Comparison of ENCODE assay signal across 18 cellular contexts in the genomic region with DNA sequence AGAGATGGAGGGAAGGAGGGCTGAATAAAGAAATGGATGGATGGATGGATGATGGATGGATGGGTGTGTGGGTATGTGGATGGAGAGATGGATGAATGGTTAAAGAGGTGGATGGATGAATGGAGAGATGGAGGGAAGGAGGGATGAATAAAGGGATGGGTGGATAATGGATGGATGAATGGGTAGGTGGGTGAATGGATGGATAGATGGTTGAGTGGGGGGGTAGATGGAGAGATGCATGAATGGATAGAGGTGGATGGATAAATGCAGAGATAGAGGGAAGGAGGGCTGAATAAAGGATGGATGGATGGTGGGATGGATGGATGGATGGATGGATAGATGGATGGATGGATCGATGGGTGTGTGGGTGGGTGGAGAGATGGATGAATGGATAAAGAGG.
DNase-seq lines count a peak whose midpoint lies in the region; TF ChIP-seq lines count a peak whose summit lies in the region.
"Had no signal": no experiment of that assay in that cellular context is flagged by ENCODE, and none has a peak within 500 bp of the region (broad histone marks: within the 10 kb centered on the region; RNA-seq: fewer than 3 reads in every experiment).

No MANE protein-coding gene starts in this region.

- H4K20me1 ChIP-seq in BLaER1 (no peaks in the 10 kb centered on the region), Loucy (ENCODE audit: insufficient read depth, low read length, poor library complexity, severe bottlenecking) (no peaks in the 10 kb centered on the region)

- no peaks in the 10 kb centered on the region for H3K27me3 Mint-ChIP-seq in activated naive CD4-positive, alpha-beta T cell treated with anti-CD3 and anti-CD28 coated beads, Interleukin-2, amount 50 U/mL, for 24 hours
- H3K27me3 Mint-ChIP-seq in activated naive CD4-positive, alpha-beta T cell treated with anti-CD3 and anti-CD28 coated beads, Interleukin-2, amount 10 ng/mL, durations not matched to agents 7 days and 5 days: peaks cover 4% of the 10 kb centered on the region
- H3K27me3 Mint-ChIP-seq in neural crest cell (ENCODE audit: low read depth): no peaks in the 10 kb centered on the region
- H3K27me3 Mint-ChIP-seq: CD4-positive, CD25-positive, alpha-beta regulatory T cell; IgD-negative memory B cell had no signal

- H3K36me3 Mint-ChIP-seq in activated naive CD4-positive, alpha-beta T cell treated with anti-CD3 and anti-CD28 coated beads, Interleukin-2, amount 50 U/mL, for 24 hours: peaks cover 20% of the 10 kb centered on the region
- peaks cover 2% of the 10 kb centered on the region for H3K36me3 Mint-ChIP-seq in activated naive CD4-positive, alpha-beta T cell treated with anti-CD3 and anti-CD28 coated beads, Interleukin-2, amount 10 ng/mL, durations not matched to agents 7 days and 5 days
- H3K36me3 Mint-ChIP-seq in neural crest cell (ENCODE audit: low read depth): peaks cover 11% of the 10 kb centered on the region

- H3K27ac ChIP-seq in BLaER1: no peak overlapping the region

- H3K9me3 ChIP-seq in BLaER1 (peaks cover 52% of the 10 kb centered on the region), Loucy (ENCODE audit: insufficient read depth, low read depth, low read length) (no peaks in the 10 kb centered on the region; the same call in 1 of the 2 replicates)

- peaks cover 59% of the 10 kb centered on the region for H3K4me1 ChIP-seq in BLaER1
- peaks cover 40% of the 10 kb centered on the region for H3K4me1 ChIP-seq in Loucy (ENCODE audit: insufficient read depth, low read length, poor library complexity, severe bottlenecking)

- H3K4me3 Mint-ChIP-seq in activated naive CD4-positive, alpha-beta T cell treated with anti-CD3 and anti-CD28 coated beads, Interleukin-2, amount 50 U/mL, for 24 hours: no peak overlapping the region
- no peak overlapping the region for H3K4me3 Mint-ChIP-seq in activated naive CD4-positive, alpha-beta T cell treated with anti-CD3 and anti-CD28 coated beads, Interleukin-2, amount 10 ng/mL, durations not matched to agents 7 days and 5 days
- H3K4me3 Mint-ChIP-seq in neural crest cell: no peak overlapping the region
- H3K4me3 Mint-ChIP-seq: CD8-positive, alpha-beta memory T cell; GM23338 had no signal

- no peak for DNase-seq in activated naive CD4-positive, alpha-beta T cell treated with anti-CD3 and anti-CD28 coated beads, Interleukin-2, amount 10 ng/mL, durations not matched to agents 7 days and 5 days
- DNase-seq in neural crest cell (ENCODE audit: low read depth, low spot score) (no peak), OCI-M2 (lab: John Stamatoyannopoulos, UW; ENCODE audit: unreplicated experiment) (no peak), NCI-H2029 treated with DMSO at 0.1 percent for 48 hours (lab: John Stamatoyannopoulos, UW) (no peak)
- DNase-seq: 8988T; C1 segment of cervical spinal cord; CD4-positive, CD25-positive, alpha-beta regulatory T cell; COR-L47; DMS 273 treated with DMSO at 0.1 percent for 48 hours; EL; H7 had no signal

- no peak overlapping the region for H3K4me3 ChIP-seq in BLaER1
- peak overlapping the region; percentile 37 for H3K4me3 ChIP-seq in Loucy (ENCODE audit: low read length, poor library complexity, severe bottlenecking)
- H3K4me3 ChIP-seq: GM12878, GM23338 had no signal

- H3K4me1 Mint-ChIP-seq in activated naive CD4-positive, alpha-beta T cell treated with anti-CD3 and anti-CD28 coated beads, Interleukin-2, amount 50 U/mL, for 24 hours: peaks cover 15% of the 10 kb centered on the region
- H3K4me1 Mint-ChIP-seq in activated naive CD4-positive, alpha-beta T cell treated with anti-CD3 and anti-CD28 coated beads, Interleukin-2, amount 10 ng/mL, durations not matched to agents 7 days and 5 days: peaks cover 22% of the 10 kb centered on the region
- H3K4me1 Mint-ChIP-seq in neural crest cell: peaks cover 26% of the 10 kb centered on the region

- no peak for TF ChIP-seq CTCF in Loucy (conservative IDR thresholded peaks at IDR 0.05; ENCODE audit: low read length)
- no peak for TF ChIP-seq CTCF in neural crest cell (conservative IDR thresholded peaks at IDR 0.05)

- no peaks in the 10 kb centered on the region for H3K36me3 ChIP-seq in BLaER1
- H3K36me3 ChIP-seq in Loucy (ENCODE audit: insufficient read depth, low read length): no peaks in the 10 kb centered on the region; the same call in 1 of the 2 replicates

- CTCF ChIA-PET in activated naive CD4-positive, alpha-beta T cell treated with anti-CD3 and anti-CD28 coated beads, Interleukin-2, amount 10 ng/mL, durations not matched to agents 7 days and 5 days (lab: Charles Lee): no interaction called here

- peaks cover 5% of the 10 kb centered on the region for H3K9me3 Mint-ChIP-seq in activated naive CD4-positive, alpha-beta T cell treated with anti-CD3 and anti-CD28 coated beads, Interleukin-2, amount 50 U/mL, for 24 hours
- H3K9me3 Mint-ChIP-seq in activated naive CD4-positive, alpha-beta T cell treated with anti-CD3 and anti-CD28 coated beads, Interleukin-2, amount 10 ng/mL, durations not matched to agents 7 days and 5 days: peaks cover 16% of the 10 kb centered on the region
- peaks cover 22% of the 10 kb centered on the region for H3K9me3 Mint-ChIP-seq in neural crest cell

- H3K27ac Mint-ChIP-seq in activated naive CD4-positive, alpha-beta T cell treated with anti-CD3 and anti-CD28 coated beads, Interleukin-2, amount 50 U/mL, for 24 hours: peak overlapping the region; percentile 6
- no peak overlapping the region for H3K27ac Mint-ChIP-seq in activated naive CD4-positive, alpha-beta T cell treated with anti-CD3 and anti-CD28 coated beads, Interleukin-2, amount 10 ng/mL, durations not matched to agents 7 days and 5 days
- peak overlapping the region; percentile 93 for H3K27ac Mint-ChIP-seq in neural crest cell (ENCODE audit: unreplicated experiment)
- H3K27ac Mint-ChIP-seq: CD4-positive, CD25-positive, alpha-beta regulatory T cell; CD8-positive, alpha-beta memory T cell; GM23338 had no signal

- H3K27me3 ChIP-seq in BLaER1: no peaks in the 10 kb centered on the region
- H3K27me3 ChIP-seq in Loucy (ENCODE audit: insufficient read depth, low read length, poor library complexity, severe bottlenecking): no peaks in the 10 kb centered on the region

- no peaks in the 10 kb centered on the region for H3F3A ChIP-seq in Loucy (ENCODE audit: low read depth)

- no peak overlapping the region for H2AFZ ChIP-seq in Loucy (ENCODE audit: low read length)
- H2AFZ ChIP-seq: GM23338 had no signal

- H3K79me2 ChIP-seq in Loucy (ENCODE audit: insufficient read depth, low read length): peaks cover 6% of the 10 kb centered on the region; the same call in 1 of the 2 replicates

- H3K9ac ChIP-seq in BLaER1: no peak overlapping the region
- no peak overlapping the region for H3K9ac ChIP-seq in Loucy (ENCODE audit: low read depth, low read length, poor library complexity, severe bottlenecking)

- no peaks in the 10 kb centered on the region for H3K9me2 ChIP-seq in Loucy (replicated peaks; ENCODE audit: low read depth, low read length)

- H3K4me2 ChIP-seq in BLaER1: peak overlapping the region; percentile 98
- H3K4me2 ChIP-seq in Loucy (ENCODE audit: low read depth, low read length, poor library complexity, severe bottlenecking): peak overlapping the region; percentile 68
- H3K4me2 ChIP-seq: GM23338 had no signal
